In genomic region chr1:215636258-215636965, GRCh38 we compare ENCODE assay signal across 11 cellular contexts.
A peak's percentile ranks its signal among the peaks of the same experiment; 100 is the strongest.
DNase-seq lines count a peak whose midpoint lies in the region; ATAC-seq and TF ChIP-seq lines count a peak whose summit lies in the region.
"Had no signal": no experiment of that assay in that cellular context is flagged by ENCODE, and none has a peak within 500 bp of the region (broad histone marks: within the 10 kb centered on the region; RNA-seq: fewer than 3 reads in every experiment).

No MANE protein-coding gene starts in this region.

- H3K9me3 Mint-ChIP-seq in WTC11 = no peaks in the 10 kb centered on the region
- no peaks in the 10 kb centered on the region for H3K9me3 Mint-ChIP-seq in activated CD4-positive, alpha-beta memory T cell treated with anti-CD3 and anti-CD28 coated beads for 36 hours

- CTCF ChIA-PET in WTC11 (lab: Charles Lee) = no interaction called here
- CTCF ChIA-PET in activated CD4-positive, alpha-beta memory T cell treated with anti-CD3 and anti-CD28 coated beads for 36 hours (lab: Charles Lee) = no interaction called here

- H3K27ac Mint-ChIP-seq in WTC11 = no peak overlapping the region
- H3K27ac Mint-ChIP-seq in activated CD4-positive, alpha-beta memory T cell treated with anti-CD3 and anti-CD28 coated beads for 36 hours = no peak overlapping the region
- H3K27ac Mint-ChIP-seq: activated CD4-positive, alpha-beta memory T cell treated with anti-CD3 and anti-CD28 coated beads, Interleukin-2, amount 10 ng/mL, durations not matched to agents 7 days and 5 days; stimulated activated effector memory CD8-positive, alpha-beta T cell treated with anti-CD3 and anti-CD28 coated beads, Interleukin-12 subunit alpha, Interleukin-12 subunit beta, amount 100 ng/mL, for 72 hours had no signal

- POLR2A ChIA-PET in WTC11 (lab: Charles Lee) = no interaction called here
- POLR2A ChIA-PET in activated CD4-positive, alpha-beta memory T cell treated with anti-CD3 and anti-CD28 coated beads for 36 hours (lab: Charles Lee) = no interaction called here

- no peaks in the 10 kb centered on the region for H3K9me3 ChIP-seq in gastrocnemius medialis

- H3K36me3 Mint-ChIP-seq in WTC11 = no peaks in the 10 kb centered on the region
- H3K36me3 Mint-ChIP-seq in activated CD4-positive, alpha-beta memory T cell treated with anti-CD3 and anti-CD28 coated beads for 36 hours = no peaks in the 10 kb centered on the region
- H3K36me3 Mint-ChIP-seq: stimulated activated effector memory CD8-positive, alpha-beta T cell treated with anti-CD3 and anti-CD28 coated beads, Interleukin-12 subunit alpha, Interleukin-12 subunit beta, amount 100 ng/mL, for 72 hours had no signal

- in situ Hi-C loops in gastrocnemius medialis (cut with MboI; ENCODE audit: low sequenced_read_pairs in 4 of 4) = no loop called here

- H3K4me3 ChIP-seq in gastrocnemius medialis = no peak overlapping the region

- no peak overlapping the region for H3K4me3 Mint-ChIP-seq in WTC11
- no peak overlapping the region for H3K4me3 Mint-ChIP-seq in activated CD4-positive, alpha-beta memory T cell treated with anti-CD3 and anti-CD28 coated beads for 36 hours
- H3K4me3 Mint-ChIP-seq: activated CD4-positive, alpha-beta memory T cell treated with anti-CD3 and anti-CD28 coated beads, Interleukin-2, amount 10 ng/mL, durations not matched to agents 7 days and 5 days; stimulated activated effector memory CD8-positive, alpha-beta T cell treated with anti-CD3 and anti-CD28 coated beads, Interleukin-12 subunit alpha, Interleukin-12 subunit beta, amount 100 ng/mL, for 72 hours had no signal

- DNase-seq in GM04504 (ENCODE audit: low read depth) (peak; percentile 61), WTC11 (ENCODE audit: low spot score) (no peak), left cardiac atrium (peak; percentile 24), gastrocnemius medialis (peak in 1 of 2 donors; percentile 38), amygdala (lab: John Stamatoyannopoulos, UW) (no peak), middle frontal gyrus (ENCODE audit: extremely low spot score, low spot score) (no peak)
- no peak for DNase-seq in activated CD4-positive, alpha-beta memory T cell treated with anti-CD3 and anti-CD28 coated beads for 36 hours
- DNase-seq: activated CD4-positive, alpha-beta memory T cell treated with anti-CD3 and anti-CD28 coated beads, Interleukin-2, amount 10 ng/mL, durations not matched to agents 7 days and 5 days; GDM1 had no signal

- intact Hi-C loops in left cardiac atrium (cut with DNase I) (no loop called here), gastrocnemius medialis (cut with DNase I; ENCODE audit: low total_unique reads) (no loop called here)
- intact Hi-C loops in activated CD4-positive, alpha-beta memory T cell treated with anti-CD3 and anti-CD28 coated beads for 36 hours (cut with micrococcal nuclease) = no loop called here

- H3K36me3 ChIP-seq in gastrocnemius medialis = no peaks in the 10 kb centered on the region

- no peaks in the 10 kb centered on the region for H3K27me3 Mint-ChIP-seq in WTC11 (ENCODE audit: low read depth)
- H3K27me3 Mint-ChIP-seq in activated CD4-positive, alpha-beta memory T cell treated with anti-CD3 and anti-CD28 coated beads for 36 hours = no peaks in the 10 kb centered on the region
- H3K27me3 Mint-ChIP-seq: activated CD4-positive, alpha-beta memory T cell treated with anti-CD3 and anti-CD28 coated beads, Interleukin-2, amount 10 ng/mL, durations not matched to agents 7 days and 5 days had no signal

- H3K27me3 ChIP-seq in gastrocnemius medialis = peaks cover 0 to 8% (median 0%) of the 10 kb centered on the region in 3 donors

- H3K4me1 ChIP-seq in gastrocnemius medialis = no peaks in the 10 kb centered on the region

- H3K4me1 Mint-ChIP-seq in WTC11 = peaks cover 21% of the 10 kb centered on the region
- H3K4me1 Mint-ChIP-seq in activated CD4-positive, alpha-beta memory T cell treated with anti-CD3 and anti-CD28 coated beads for 36 hours (ENCODE audit: low read depth) = no peaks in the 10 kb centered on the region
- H3K4me1 Mint-ChIP-seq: activated CD4-positive, alpha-beta memory T cell treated with anti-CD3 and anti-CD28 coated beads, Interleukin-2, amount 10 ng/mL, durations not matched to agents 7 days and 5 days; stimulated activated effector memory CD8-positive, alpha-beta T cell treated with anti-CD3 and anti-CD28 coated beads, Interleukin-12 subunit alpha, Interleukin-12 subunit beta, amount 100 ng/mL, for 72 hours had no signal

- ATAC-seq in WTC11 (peak; percentile 43), left cardiac atrium (peak; percentile 86 to 92), gastrocnemius medialis (peak; percentile 78 to 87), HG03135 (IDR thresholded peaks at IDR 0.05; ENCODE audit: unreplicated experiment) (no peak)
- ATAC-seq: stimulated activated effector memory CD8-positive, alpha-beta T cell treated with anti-CD3 and anti-CD28 coated beads, Interleukin-12 subunit alpha, Interleukin-12 subunit beta, amount 100 ng/mL, for 72 hours had no signal

- no peak for TF ChIP-seq POLR2A in gastrocnemius medialis (IDR thresholded peaks at IDR 0.05)

- peak overlapping the region; percentile 23 to 52 (median 48) for H3K27ac ChIP-seq in gastrocnemius medialis

- TF ChIP-seq CTCF in WTC11 (IDR thresholded peaks at IDR 0.05) (no peak), gastrocnemius medialis (IDR thresholded peaks at IDR 0.05 in 4 of 5, conservative IDR thresholded peaks at IDR 0.05 in 1 of 5) (no peak)

TF ChIP-seq in WTC11, 78 proteins besides CTCF, POLR2A, EP300 and RAD21:
- TF ChIP-seq ATF2 (CRISPR knock-in tag; IDR thresholded peaks at IDR 0.05; ENCODE audit: borderline replicate concordance, low read depth) = no peak
- TF ChIP-seq MYBL2 (CRISPR knock-in tag; IDR thresholded peaks at IDR 0.05) = no peak
- TF ChIP-seq ZNF532 (CRISPR knock-in tag; IDR thresholded peaks at IDR 0.05; ENCODE audit: borderline replicate concordance) = no peak
- TF ChIP-seq GRHL2 (CRISPR knock-in tag; IDR thresholded peaks at IDR 0.05; ENCODE audit: insufficient replicate concordance, severe bottlenecking) = no peak
- no peak for TF ChIP-seq NR1H2 (CRISPR knock-in tag; IDR thresholded peaks at IDR 0.05)
- no peak for TF ChIP-seq USF1 (CRISPR knock-in tag; IDR thresholded peaks at IDR 0.05)

Comparison
In these comparisons a context has a peak if more than half of its experiments do, and no peak if none do; other contexts are left out.
1. DNase-seq: peak in GM04504 (single experiment) and left cardiac atrium (single experiment); none in WTC11 (single experiment), amygdala (0 of 56), activated CD4-positive, alpha-beta memory T cell treated with anti-CD3 and anti-CD28 coated beads for 36 hours (single experiment) and middle frontal gyrus (single experiment).